In the genomic region with DNA sequence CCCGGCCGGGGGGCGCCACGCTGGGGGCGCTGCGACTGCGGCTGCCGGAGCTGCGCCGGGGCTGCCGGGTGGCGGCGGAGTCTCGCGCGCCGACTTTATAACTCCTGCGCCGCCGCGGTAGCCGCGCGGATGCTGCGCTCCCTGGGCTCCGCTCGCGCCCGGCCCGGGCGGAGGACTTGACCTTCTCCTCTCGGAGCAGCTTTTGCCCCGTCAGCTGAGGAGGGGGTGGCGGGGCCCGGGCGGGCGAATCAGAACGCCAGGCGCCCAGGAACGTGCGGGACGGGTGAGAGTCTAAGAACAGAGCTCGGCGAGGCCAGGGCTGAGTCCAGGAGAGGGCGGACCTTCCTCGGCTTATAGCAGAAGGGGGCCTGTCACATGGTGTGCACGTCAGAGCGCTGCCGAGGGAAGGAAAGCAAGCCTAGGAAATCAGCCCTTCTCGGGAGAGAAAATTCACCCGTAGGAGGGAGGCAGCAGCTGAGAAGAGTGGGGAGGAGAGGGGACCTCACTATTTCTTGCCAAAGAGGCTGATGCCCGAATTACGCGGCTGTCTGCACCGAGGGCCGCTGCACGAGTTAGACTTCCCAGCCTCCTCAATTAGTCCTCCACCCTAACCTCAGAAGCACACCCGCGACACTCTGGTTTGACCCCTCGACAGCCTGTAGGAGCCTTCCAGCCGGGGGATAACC, we compare ENCODE assay signal across 1 cellular context.
TF ChIP-seq lines count a peak whose summit lies in the region.

A gene (minus strand): TSS at position 327 of the 686 bp plus-strand sequence. CDS start 415 bp downstream, outside the sequence.

TF ChIP-seq in K562, 482 proteins besides CTCF, POLR2A, EP300 and RAD21 (continued from another document):
- TF ChIP-seq, protein P1, sequence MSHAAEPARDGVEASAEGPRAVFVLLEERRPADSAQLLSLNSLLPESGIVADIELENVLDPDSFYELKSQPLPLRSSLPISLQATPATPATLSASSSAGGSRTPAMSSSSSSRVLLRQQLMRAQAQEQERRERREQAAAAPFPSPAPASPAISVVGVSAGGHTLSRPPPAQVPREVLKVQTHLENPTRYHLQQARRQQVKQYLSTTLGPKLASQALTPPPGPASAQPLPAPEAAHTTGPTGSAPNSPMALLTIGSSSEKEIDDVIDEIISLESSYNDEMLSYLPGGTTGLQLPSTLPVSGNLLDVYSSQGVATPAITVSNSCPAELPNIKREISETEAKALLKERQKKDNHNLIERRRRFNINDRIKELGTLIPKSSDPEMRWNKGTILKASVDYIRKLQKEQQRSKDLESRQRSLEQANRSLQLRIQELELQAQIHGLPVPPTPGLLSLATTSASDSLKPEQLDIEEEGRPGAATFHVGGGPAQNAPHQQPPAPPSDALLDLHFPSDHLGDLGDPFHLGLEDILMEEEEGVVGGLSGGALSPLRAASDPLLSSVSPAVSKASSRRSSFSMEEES (CRISPR knock-in tag; IDR thresholded peaks at IDR 0.05) = no peak
- TF ChIP-seq CREM (IDR thresholded peaks at IDR 0.05; ENCODE audit: low read depth) (peak; percentile 60), RAD51 (IDR thresholded peaks at IDR 0.05; ENCODE audit: borderline replicate concordance, low read depth) (peak; percentile 80), BCOR (IDR thresholded peaks at IDR 0.05) (peak; percentile 31; the same call in 1 of the 2 replicates), SRSF1 (IDR thresholded peaks at IDR 0.05; ENCODE audit: low read depth, low read length) (no peak), ZNF695 (CRISPR knock-in tag; IDR thresholded peaks at IDR 0.05) (no peak), ESRRA (IDR thresholded peaks at IDR 0.05; ENCODE audit: borderline replicate concordance, low read depth) (0 out of 2 replicates have a peak, but pooled peaks have one; percentile 10), CBX3 (IDR thresholded peaks at IDR 0.05; ENCODE audit: borderline replicate concordance in 1 of 2, low read length in 2 of 2) (no peak), TBP (optimal IDR thresholded peaks at IDR 0.05; ENCODE audit: low read depth, low read length) (peak; percentile 36)
- TF ChIP-seq, protein P2, sequence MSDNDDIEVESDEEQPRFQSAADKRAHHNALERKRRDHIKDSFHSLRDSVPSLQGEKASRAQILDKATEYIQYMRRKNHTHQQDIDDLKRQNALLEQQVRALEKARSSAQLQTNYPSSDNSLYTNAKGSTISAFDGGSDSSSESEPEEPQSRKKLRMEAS (CRISPR knock-in tag; IDR thresholded peaks at IDR 0.05) = peak; percentile 12; the same call in 1 of the 2 replicates
- TF ChIP-seq, protein P3, sequence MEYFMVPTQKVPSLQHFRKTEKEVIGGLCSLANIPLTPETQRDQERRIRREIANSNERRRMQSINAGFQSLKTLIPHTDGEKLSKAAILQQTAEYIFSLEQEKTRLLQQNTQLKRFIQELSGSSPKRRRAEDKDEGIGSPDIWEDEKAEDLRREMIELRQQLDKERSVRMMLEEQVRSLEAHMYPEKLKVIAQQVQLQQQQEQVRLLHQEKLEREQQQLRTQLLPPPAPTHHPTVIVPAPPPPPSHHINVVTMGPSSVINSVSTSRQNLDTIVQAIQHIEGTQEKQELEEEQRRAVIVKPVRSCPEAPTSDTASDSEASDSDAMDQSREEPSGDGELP (CRISPR knock-in tag; IDR thresholded peaks at IDR 0.05; ENCODE audit: borderline replicate concordance) = peak; percentile 78; the same call in 1 of the 2 replicates
- TF ChIP-seq, protein P4, sequence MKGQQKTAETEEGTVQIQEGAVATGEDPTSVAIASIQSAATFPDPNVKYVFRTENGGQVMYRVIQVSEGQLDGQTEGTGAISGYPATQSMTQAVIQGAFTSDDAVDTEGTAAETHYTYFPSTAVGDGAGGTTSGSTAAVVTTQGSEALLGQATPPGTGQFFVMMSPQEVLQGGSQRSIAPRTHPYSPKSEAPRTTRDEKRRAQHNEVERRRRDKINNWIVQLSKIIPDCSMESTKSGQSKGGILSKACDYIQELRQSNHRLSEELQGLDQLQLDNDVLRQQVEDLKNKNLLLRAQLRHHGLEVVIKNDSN (CRISPR knock-in tag; IDR thresholded peaks at IDR 0.05) = peak; percentile 86
